16 cellular contexts compared by ENCODE assay signal in genomic region chrX:66020578-66021406, GRCh38. TPM values are rescaled to one million over a fixed set of nuclear protein-coding genes. Genes with fewer than 3 reads are reported as not detected.
DNase-seq lines count a peak whose midpoint lies in the region; ATAC-seq and TF ChIP-seq lines count a peak whose summit lies in the region.
"Had no signal": no experiment of that assay in that cellular context is flagged by ENCODE, and none has a peak within 500 bp of the region (broad histone marks: within the 10 kb centered on the region; RNA-seq: fewer than 3 reads in every experiment).

No MANE protein-coding gene starts in this region.

- H3K27me3 ChIP-seq in neutrophil (no peaks in the 10 kb centered on the region), BE2C (no peaks in the 10 kb centered on the region)

- H3K36me3 ChIP-seq in neutrophil (peaks cover 35% of the 10 kb centered on the region), BE2C (no peaks in the 10 kb centered on the region)

- H3K36me3 Mint-ChIP-seq in activated T-cell treated with anti-CD3 and anti-CD28 coated beads, Interleukin-2, amount 50 U/mL, for 24 hours (ENCODE audit: low read depth) = no peaks in the 10 kb centered on the region
- H3K36me3 Mint-ChIP-seq in activated T-cell treated with anti-CD3 and anti-CD28 coated beads, Interleukin-2, amount 50 U/mL, for 4 hours (ENCODE audit: insufficient read depth) = no peaks in the 10 kb centered on the region
- H3K36me3 Mint-ChIP-seq: mesothelial cell of epicardium had no signal

- H3K9me3 ChIP-seq in neutrophil (no peaks in the 10 kb centered on the region), BE2C (no peaks in the 10 kb centered on the region)

- peaks cover 22% of the 10 kb centered on the region for H3K27me3 Mint-ChIP-seq in activated T-cell treated with anti-CD3 and anti-CD28 coated beads, Interleukin-2, amount 50 U/mL, for 24 hours
- no peaks in the 10 kb centered on the region for H3K27me3 Mint-ChIP-seq in activated T-cell treated with anti-CD3 and anti-CD28 coated beads, Interleukin-2, amount 50 U/mL, for 4 hours (ENCODE audit: low read depth)

- no peak overlapping the region for H3K4me3 Mint-ChIP-seq in activated T-cell treated with anti-CD3 and anti-CD28 coated beads, Interleukin-2, amount 50 U/mL, for 24 hours
- H3K4me3 Mint-ChIP-seq in activated T-cell treated with anti-CD3 and anti-CD28 coated beads, Interleukin-2, amount 50 U/mL, for 4 hours = no peak overlapping the region
- H3K4me3 Mint-ChIP-seq: H9, mesothelial cell of epicardium had no signal

- H3K4me3 ChIP-seq in neutrophil (ENCODE audit: low read depth in 1 of 2, low read length in 1 of 2) (peak overlapping the region; percentile 75 to 88), BE2C (ENCODE audit: low read depth, low read length) (no peak overlapping the region)

- intact Hi-C loops in posterior vena cava (cut with DNase I) = no loop called here

- ATAC-seq in activated T-cell treated with anti-CD3 and anti-CD28 coated beads, Interleukin-2, amount 50 U/mL, for 4 hours = no peak
- ATAC-seq: SK-N-SH treated with all-trans-retinoic acid at 6 μM for 48 hours had no signal

- H3K27ac Mint-ChIP-seq in activated T-cell treated with anti-CD3 and anti-CD28 coated beads, Interleukin-2, amount 50 U/mL, for 24 hours = peak overlapping the region; percentile 35
- H3K27ac Mint-ChIP-seq: H9, mesothelial cell of epicardium had no signal

- H3K9me3 Mint-ChIP-seq in activated T-cell treated with anti-CD3 and anti-CD28 coated beads, Interleukin-2, amount 50 U/mL, for 24 hours = no peaks in the 10 kb centered on the region
- H3K9me3 Mint-ChIP-seq in activated T-cell treated with anti-CD3 and anti-CD28 coated beads, Interleukin-2, amount 50 U/mL, for 4 hours = no peaks in the 10 kb centered on the region

- no peak for DNase-seq in activated T-cell treated with anti-CD3 and anti-CD28 coated beads, Interleukin-2, amount 50 U/mL, for 24 hours
- DNase-seq in activated T-cell treated with anti-CD3 and anti-CD28 coated beads, Interleukin-2, amount 50 U/mL, for 4 hours = no peak
- peak; percentile 54 to 56 for DNase-seq in Kasumi-1 (lab: John Stamatoyannopoulos, UW)
- peak; percentile 46 for DNase-seq in UCSD-AML1 (lab: John Stamatoyannopoulos, UW; ENCODE audit: unreplicated experiment)
- DNase-seq in BE2C = no peak
- no peak for DNase-seq in NCI-H1105 (lab: John Stamatoyannopoulos, UW)
- no peak for DNase-seq in posterior vena cava (ENCODE audit: low spot score)
- DNase-seq: aorta, H9, NCI-H1694, posterior cingulate gyrus had no signal

- peak overlapping the region; percentile 99 for H3K27ac ChIP-seq in neutrophil

- TF ChIP-seq CTCF in neutrophil (IDR thresholded peaks at IDR 0.05) (no peak), BE2C (IDR thresholded peaks at IDR 0.05; ENCODE audit: low read depth, low read length) (no peak)

- H3K4me1 Mint-ChIP-seq in activated T-cell treated with anti-CD3 and anti-CD28 coated beads, Interleukin-2, amount 50 U/mL, for 24 hours (ENCODE audit: low read depth) = peaks cover 54% of the 10 kb centered on the region
- peaks cover 68% of the 10 kb centered on the region for H3K4me1 Mint-ChIP-seq in activated T-cell treated with anti-CD3 and anti-CD28 coated beads, Interleukin-2, amount 50 U/mL, for 4 hours (ENCODE audit: low read depth)
- H3K4me1 Mint-ChIP-seq: H9 had no signal

- H3K4me1 ChIP-seq in neutrophil (ENCODE audit: control insufficient read depth in 1 of 2, insufficient read depth in 1 of 2, low read depth in 1 of 2, low read length in 1 of 2) (peaks cover 41 to 92% of the 10 kb centered on the region in 2 experiments), BE2C (no peaks in the 10 kb centered on the region)

RNA-seq across cellular contexts. Expression of gene VSIG4, which starts 19.1 kb away (rescaled TPM):
- under 1 TPM; 0.19 to 0.21 (median 0.20) TPM for total RNA-seq in activated T-cell treated with anti-CD3 and anti-CD28 coated beads, Interleukin-2, amount 50 U/mL, for 4 hours
- polyA plus RNA-seq in BE2C (2012; ENCODE audit: insufficient read depth, insufficient read length, low read depth) = not detected
- total RNA-seq in posterior vena cava = 100 to 1,000 TPM in 1 of 2 donors, 10 to 100 TPM in 1; 72.8 to 259 TPM
- total RNA-seq: H9, HT-29, mesothelial cell of epicardium had no signal
- polyA plus RNA-seq: AG04450 had no signal

Comparison
In these comparisons a context has a peak if more than half of its experiments do, and no peak if none do; other contexts are left out.
1. DNase-seq: peak in Kasumi-1 (2 of 2) and UCSD-AML1 (single experiment); none in activated T-cell treated with anti-CD3 and anti-CD28 coated beads, Interleukin-2, amount 50 U/mL, for 24 hours (single experiment), activated T-cell treated with anti-CD3 and anti-CD28 coated beads, Interleukin-2, amount 50 U/mL, for 4 hours (single experiment), BE2C (single experiment), NCI-H1105 (single experiment) and posterior vena cava (single experiment).
2. RNA of gene VSIG4, which starts 19.1 kb away (total RNA-seq): 72.8 to 259 TPM in posterior vena cava; 0.19 to 0.21 TPM in activated T-cell treated with anti-CD3 and anti-CD28 coated beads, Interleukin-2, amount 50 U/mL, for 4 hours; every median in the first group is over 10 times any median in the second.